8 cellular contexts compared by ENCODE assay signal in the genomic region with DNA sequence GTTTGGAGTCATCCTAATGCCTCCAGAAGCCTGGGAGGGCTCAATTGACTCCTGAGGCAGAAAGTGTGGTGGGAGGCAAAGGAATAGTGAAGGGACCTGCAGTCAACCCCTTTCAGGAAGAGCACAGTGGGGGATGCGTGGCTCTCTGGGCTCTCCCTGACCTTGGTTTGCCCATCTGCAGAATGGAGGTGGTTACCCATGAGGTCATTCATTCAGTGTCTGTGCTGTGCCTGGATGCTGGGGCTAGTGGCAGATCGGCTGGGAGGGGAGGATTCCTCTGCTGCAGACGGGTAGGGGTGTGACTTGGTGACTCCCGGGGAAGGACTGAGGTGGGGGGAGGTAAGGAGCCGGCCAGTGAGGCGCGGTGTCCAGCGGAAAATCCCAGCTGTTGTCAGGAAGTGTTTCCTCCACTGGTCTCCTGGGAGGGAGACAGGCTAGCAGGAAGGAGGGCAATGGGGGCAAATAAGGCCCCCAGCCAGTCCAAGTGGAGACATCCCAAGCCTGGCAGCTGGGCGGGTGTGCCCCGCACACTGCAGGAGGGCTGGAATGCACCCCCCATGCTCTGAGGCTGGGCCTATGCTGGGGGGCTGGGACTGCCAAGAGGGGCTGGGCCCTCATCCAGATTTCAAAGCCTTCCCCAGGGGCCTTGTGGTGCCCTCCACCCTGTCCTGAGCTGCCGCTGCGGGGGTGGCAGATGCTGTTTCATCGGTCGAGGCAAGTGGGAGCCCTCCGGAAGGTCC. TPM values are rescaled to one million over a fixed set of nuclear protein-coding genes. Genes with fewer than 3 reads are reported as not detected.
DNase-seq lines count a peak whose midpoint lies in the region; ATAC-seq and TF ChIP-seq lines count a peak whose summit lies in the region.

No MANE protein-coding gene starts in this region.

- H3K4me1 ChIP-seq in A673 (ENCODE audit: insufficient read depth, low read length, poor library complexity, severe bottlenecking) (peaks cover 78% of the 10 kb centered on the region), suprapubic skin (peaks cover 85% of the 10 kb centered on the region)

- TF ChIP-seq EP300 in suprapubic skin (IDR thresholded peaks at IDR 0.05): no peak

- no TSS peak for BruUV-seq in A673 (replicated peaks; lab: Mats Ljungman, UMichigan)

- DNase-seq in A673 (ENCODE audit: low spot score) (peak; percentile 83), astrocyte of the spinal cord (ENCODE audit: low read depth, low spot score) (peak; percentile 82), suprapubic skin (ENCODE audit: low spot score in 2 of 2) (no peak), germinal center (ENCODE audit: low spot score) (no peak)
- DNase-seq in activated CD4-positive, alpha-beta T cell treated with anti-CD3 and anti-CD28 coated beads for 48 hours: no peak
- DNase-seq in activated naive CD4-positive, alpha-beta T cell treated with Interleukin-2 at 50 U/mL for 16 hours: no peak

- TF ChIP-seq POLR2A in suprapubic skin (IDR thresholded peaks at IDR 0.05): no peak

- 27% methylated on average over 9 of the region's 15 CpGs for WGBS in suprapubic skin

- in situ Hi-C loops in astrocyte of the spinal cord (cut with HindIII; ENCODE audit: low sequenced_read_pairs): no loop called here

- peak overlapping the region; percentile 34 for H3K4me3 ChIP-seq in A673 (ENCODE audit: low read depth, low read length, poor library complexity, severe bottlenecking)
- peak overlapping the region; percentile 16 for H3K4me3 ChIP-seq in astrocyte of the spinal cord (ENCODE audit: low read depth, low read length)
- peak overlapping the region; percentile 25 for H3K4me3 ChIP-seq in suprapubic skin

- no peaks in the 10 kb centered on the region for H3K9me3 ChIP-seq in A673 (ENCODE audit: low read depth, low read length, poor library complexity, severe bottlenecking)
- H3K9me3 ChIP-seq in suprapubic skin: no peaks in the 10 kb centered on the region

- peak; percentile 27 for ATAC-seq in HG03378 (IDR thresholded peaks at IDR 0.05; ENCODE audit: unreplicated experiment)

- intact Hi-C loops in A673 (cut with micrococcal nuclease; ENCODE audit: unreplicated experiment): no loop called here

- no peak for TF ChIP-seq CTCF in A673 (conservative IDR thresholded peaks at IDR 0.05; ENCODE audit: low read depth, low read length)
- TF ChIP-seq CTCF in astrocyte of the spinal cord (IDR thresholded peaks at IDR 0.05; ENCODE audit: low read depth, low read length): no peak
- no peak for TF ChIP-seq CTCF in suprapubic skin (IDR thresholded peaks at IDR 0.05)

- CTCF ChIA-PET in A673 (lab: Charles Lee): no interaction called here

- POLR2A ChIA-PET in A673 (lab: Charles Lee; ENCODE audit: low non-redundant PET): interaction anchor here (0.6 kb wide), 1 partner anchor 222 kb away, joined by 6 read pairs; no protein-coding TSS in a partner anchor

- H3K27ac ChIP-seq in A673 (ENCODE audit: low read depth, low read length, poor library complexity, severe bottlenecking) (peak overlapping the region; percentile 71), layer of hippocampus (ENCODE audit: low read depth, low read length) (peak overlapping the region; percentile 99), suprapubic skin (peak overlapping the region; percentile 92)

- H3K36me3 ChIP-seq in A673 (ENCODE audit: insufficient read depth, low read length, poor library complexity, severe bottlenecking) (no peaks in the 10 kb centered on the region), suprapubic skin (no peaks in the 10 kb centered on the region)

- no peaks in the 10 kb centered on the region for H3K27me3 ChIP-seq in A673 (replicated peaks; ENCODE audit: insufficient read depth, low read depth, low read length, poor library complexity)
- H3K27me3 ChIP-seq in layer of hippocampus (ENCODE audit: control insufficient read depth, insufficient read depth, low read length): no peaks in the 10 kb centered on the region
- no peaks in the 10 kb centered on the region for H3K27me3 ChIP-seq in suprapubic skin

RNA-seq across cellular contexts. Expression of a gene that starts 10.9 kb away (rescaled TPM):
- total RNA-seq in A673 (2021): 56.4 and 57.2 TPM in 2 replicates
- total RNA-seq in suprapubic skin: 10 to 100 TPM; 21.8 to 40.6 (median 30.1) TPM

Comparison
In these comparisons a context has a peak if more than half of its experiments do, and no peak if none do; other contexts are left out.
1. DNase-seq: peak in A673 (single experiment) and astrocyte of the spinal cord (single experiment); none in suprapubic skin (0 of 2), activated CD4-positive, alpha-beta T cell treated with anti-CD3 and anti-CD28 coated beads for 48 hours (single experiment), activated naive CD4-positive, alpha-beta T cell treated with Interleukin-2 at 50 U/mL for 16 hours (single experiment) and germinal center (single experiment).
2. Peak in every context shown above with its lines, with median percentiles within 50 percentile points of each other: H3K27ac ChIP-seq and H3K4me3 ChIP-seq.